In genomic region chr2:125398738-125399473, GRCh38 we compare ENCODE assay signal across 19 cellular contexts.
DNase-seq lines count a peak whose midpoint lies in the region; ATAC-seq, FAIRE-seq and TF ChIP-seq lines count a peak whose summit lies in the region.
"Had no signal": no experiment of that assay in that cellular context is flagged by ENCODE, and none has a peak within 500 bp of the region (broad histone marks: within the 10 kb centered on the region; RNA-seq: fewer than 3 reads in every experiment).

No MANE protein-coding gene starts in this region.

- no peak for FAIRE-seq in pancreas (lab: Jason Lieb, UNC)
- FAIRE-seq: D721Med had no signal

- no peaks in the 10 kb centered on the region for H3K4me1 ChIP-seq in gastrocnemius medialis
- H3K4me1 ChIP-seq in mucosa of descending colon (ENCODE audit: low read depth) = no peaks in the 10 kb centered on the region
- no peaks in the 10 kb centered on the region for H3K4me1 ChIP-seq in pancreas
- H3K4me1 ChIP-seq: thyroid gland had no signal

- WGBS in pancreas, 2 donors = 31 to 41% methylated on average over 6 of the region's 6 CpGs

- no peak for TF ChIP-seq POLR2A in gastrocnemius medialis (IDR thresholded peaks at IDR 0.05)

- no peak overlapping the region for H3K4me3 ChIP-seq in gastrocnemius medialis
- H3K4me3 ChIP-seq in mucosa of descending colon = no peak overlapping the region
- H3K4me3 ChIP-seq in pancreas = no peak overlapping the region
- H3K4me3 ChIP-seq: dorsolateral prefrontal cortex, thyroid gland had no signal

- H3K27me3 ChIP-seq in gastrocnemius medialis = no peaks in the 10 kb centered on the region
- no peaks in the 10 kb centered on the region for H3K27me3 ChIP-seq in pancreas
- H3K27me3 ChIP-seq: thyroid gland had no signal

- peaks cover 0 to 12% of the 10 kb centered on the region in 2 donors for H3K9me3 Mint-ChIP-seq in stimulated activated naive CD8-positive, alpha-beta T cell treated with anti-CD3 and anti-CD28 coated beads, Interleukin-15, amount 100 ng/mL, for 72 hours
- H3K9me3 Mint-ChIP-seq: brain had no signal

- H3K4me3 Mint-ChIP-seq in stimulated activated naive CD8-positive, alpha-beta T cell treated with anti-CD3 and anti-CD28 coated beads, Interleukin-15, amount 100 ng/mL, for 72 hours = no peak overlapping the region
- H3K4me3 Mint-ChIP-seq: brain, naive B cell had no signal

- no peak overlapping the region for H3K27ac Mint-ChIP-seq in stimulated activated naive CD8-positive, alpha-beta T cell treated with anti-CD3 and anti-CD28 coated beads, Interleukin-15, amount 100 ng/mL, for 72 hours
- H3K27ac Mint-ChIP-seq: brain, naive B cell had no signal

- H3K27me3 Mint-ChIP-seq in stimulated activated naive CD8-positive, alpha-beta T cell treated with anti-CD3 and anti-CD28 coated beads, Interleukin-15, amount 100 ng/mL, for 72 hours = no peaks in the 10 kb centered on the region
- H3K27me3 Mint-ChIP-seq: naive B cell had no signal

- intact Hi-C loops in gastrocnemius medialis (cut with DNase I; ENCODE audit: low total_unique reads) (no loop called here), mucosa of descending colon (cut with DNase I, micrococcal nuclease) (no loop called here), pancreas (cut with DNase I) (no loop called here)

- in situ Hi-C loops in gastrocnemius medialis (cut with MboI; ENCODE audit: low sequenced_read_pairs in 4 of 4) = no loop called here

- H3K36me3 ChIP-seq in gastrocnemius medialis (no peaks in the 10 kb centered on the region), mucosa of descending colon (ENCODE audit: low read depth) (no peaks in the 10 kb centered on the region), pancreas (no peaks in the 10 kb centered on the region)
- H3K36me3 ChIP-seq: thyroid gland had no signal

- DNase-seq in gastrocnemius medialis (no peak), mucosa of descending colon (no peak), pancreas (no peak)
- DNase-seq in stimulated activated naive CD8-positive, alpha-beta T cell treated with anti-CD3 and anti-CD28 coated beads, Interleukin-15, amount 100 ng/mL, for 72 hours = no peak
- DNase-seq: activated CD8-positive, alpha-beta memory T cell treated with anti-CD3 and anti-CD28 coated beads for 24 hours; activated naive CD4-positive, alpha-beta T cell; dorsolateral prefrontal cortex; naive B cell; NCI-H1105; NCI-H226; OCI-M1; thyroid gland had no signal

- no peak overlapping the region for H3K27ac ChIP-seq in gastrocnemius medialis
- H3K27ac ChIP-seq in pancreas = no peak overlapping the region
- H3K27ac ChIP-seq: dorsolateral prefrontal cortex, thyroid gland, VCaP had no signal

- H3K9me3 ChIP-seq in gastrocnemius medialis (no peaks in the 10 kb centered on the region), mucosa of descending colon (no peaks in the 10 kb centered on the region), pancreas (no peaks in the 10 kb centered on the region)
- H3K9me3 ChIP-seq: thyroid gland had no signal

- TF ChIP-seq CTCF in gastrocnemius medialis (IDR thresholded peaks at IDR 0.05 in 4 of 5, conservative IDR thresholded peaks at IDR 0.05 in 1 of 5) (no peak), mucosa of descending colon (IDR thresholded peaks at IDR 0.05) (no peak), pancreas (IDR thresholded peaks at IDR 0.05) (no peak)

- H3K4me1 Mint-ChIP-seq in stimulated activated naive CD8-positive, alpha-beta T cell treated with anti-CD3 and anti-CD28 coated beads, Interleukin-15, amount 100 ng/mL, for 72 hours = no peaks in the 10 kb centered on the region
- H3K4me1 Mint-ChIP-seq: naive B cell had no signal

- ATAC-seq in GM18511 (IDR thresholded peaks at IDR 0.05; ENCODE audit: unreplicated experiment) (peak; percentile 36), GM19467 (IDR thresholded peaks at IDR 0.05; ENCODE audit: unreplicated experiment) (peak; percentile 51), HG02884 (IDR thresholded peaks at IDR 0.05; ENCODE audit: unreplicated experiment) (peak; percentile 43), HG03460 (IDR thresholded peaks at IDR 0.05; ENCODE audit: unreplicated experiment) (peak; percentile 52), gastrocnemius medialis (no peak), mucosa of descending colon (no peak), pancreas (no peak)
- no peak for ATAC-seq in stimulated activated naive CD8-positive, alpha-beta T cell treated with anti-CD3 and anti-CD28 coated beads, Interleukin-15, amount 100 ng/mL, for 72 hours

Comparison
In these comparisons a context has a peak if more than half of its experiments do, and no peak if none do; other contexts are left out.
1. ATAC-seq: peak in GM18511 (single experiment), GM19467 (single experiment), HG02884 (single experiment) and HG03460 (single experiment); none in gastrocnemius medialis (0 of 2), stimulated activated naive CD8-positive, alpha-beta T cell treated with anti-CD3 and anti-CD28 coated beads, Interleukin-15, amount 100 ng/mL, for 72 hours (single experiment), mucosa of descending colon (single experiment) and pancreas (0 of 4).